ENCODE assay signal across 8 cellular contexts in the genomic region with DNA sequence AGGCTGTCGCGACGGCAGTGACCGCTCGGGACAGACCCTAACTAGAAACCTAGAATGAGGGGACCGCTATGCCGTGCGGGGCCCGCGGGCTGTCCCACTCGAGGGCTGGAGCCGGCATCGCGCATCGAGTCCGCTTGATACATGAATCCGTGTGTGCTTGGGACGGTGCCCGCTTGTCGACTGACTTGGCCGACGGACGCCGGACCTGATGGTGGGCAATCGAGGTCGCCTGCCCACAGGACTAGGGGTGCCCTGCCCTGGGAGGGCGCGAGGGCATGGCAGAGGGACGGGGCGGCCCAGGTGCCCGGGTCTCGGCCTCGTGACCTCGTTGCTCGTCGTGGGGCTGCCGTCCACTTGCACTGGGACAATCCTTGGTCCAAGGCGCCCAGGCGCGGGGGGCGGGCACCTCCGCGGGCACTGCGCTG. TPM values are rescaled to one million over a fixed set of nuclear protein-coding genes. Genes with fewer than 3 reads are reported as not detected.
DNase-seq lines count a peak whose midpoint lies in the region; ATAC-seq, FAIRE-seq and TF ChIP-seq lines count a peak whose summit lies in the region.

No MANE protein-coding gene starts in this region.

- H2AFZ ChIP-seq in endothelial cell of umbilical vein (ENCODE audit: low read depth, low read length) (peak overlapping the region; percentile 92), neural cell (ENCODE audit: low read depth, low read length) (peak overlapping the region; percentile 69)

- in situ Hi-C loops in HAP-1 (cut with MboI; ENCODE audit: low sequenced_read_pairs): loop anchor here (5.0 kb wide), 2 partner anchors 40 to 95 kb away; no protein-coding TSS in a partner anchor

- no peaks in the 10 kb centered on the region for H3K9me1 ChIP-seq in endothelial cell of umbilical vein (replicated peaks; ENCODE audit: control insufficient read depth, extremely low read depth, insufficient read depth, low read length)

- POLR2A ChIA-PET in CD8-positive, alpha-beta T cell (lab: Charles Lee): interaction anchor here (0.6 to 7.1 kb wide), 16 partner anchors 8 to 579 kb away, joined by 3 to 129 read pairs (median 4); a partner anchor contains a TSS
- POLR2A ChIA-PET in endothelial cell of umbilical vein (lab: Charles Lee): interaction anchor here (0.8 to 1.6 kb wide), 10 partner anchors 9 to 99 kb away, joined by 3 to 15 read pairs (median 6); no protein-coding TSS in a partner anchor

- H4K20me1 ChIP-seq in endothelial cell of umbilical vein (replicated peaks; ENCODE audit: control insufficient read depth, extremely low read depth, insufficient read depth, low read length) (no peaks in the 10 kb centered on the region), neural cell (ENCODE audit: insufficient read depth) (peaks cover 32% of the 10 kb centered on the region)

- dilution Hi-C loops in endothelial cell of umbilical vein (cut with MboI; ENCODE audit: extremely low pct_ligation_motif_present, low sequenced_read_pairs): no loop called here

- H3K27me3 ChIP-seq in CD8-positive, alpha-beta T cell (ENCODE audit: insufficient read depth, low read length): no peaks in the 10 kb centered on the region
- no peaks in the 10 kb centered on the region for H3K27me3 ChIP-seq in HAP-1 (ENCODE audit: low read depth)
- no peaks in the 10 kb centered on the region for H3K27me3 ChIP-seq in endothelial cell of umbilical vein (ENCODE audit: control insufficient read depth in 2 of 2, insufficient read depth in 2 of 2, low read length in 2 of 2)
- H3K27me3 ChIP-seq in neural cell (ENCODE audit: insufficient read depth, low read depth, low read length): no peaks in the 10 kb centered on the region

- peak in 2 of 7 experiments; percentile 60 to 62 for DNase-seq in CD8-positive, alpha-beta T cell
- DNase-seq in HAP-1 (ENCODE audit: low spot score in 2 of 2) (peak in 1 of 2 experiments; percentile 62), endothelial cell of umbilical vein (ENCODE audit: low read depth, low spot score) (peak; percentile 69), UCSD-AML1 (lab: John Stamatoyannopoulos, UW; ENCODE audit: unreplicated experiment) (no peak), HT-29 (ENCODE audit: low spot score) (no peak)
- DNase-seq in activated CD4-positive, CD25-positive, alpha-beta regulatory T cell treated with anti-CD3 and anti-CD28 coated beads, Interleukin-2, amount 50 U/mL, for 16 hours (ENCODE audit: low read depth, low spot score): peak; percentile 30

- H3K27ac Mint-ChIP-seq in CD8-positive, alpha-beta T cell: peak overlapping the region; percentile 100

- H3K4me3 ChIP-seq in CD8-positive, alpha-beta T cell (ENCODE audit: low read depth, low read length): peak overlapping the region; percentile 85
- peak overlapping the region; percentile 99 for H3K4me3 ChIP-seq in HAP-1
- peak overlapping the region in 2 of 3 experiments; percentile 21 to 30 for H3K4me3 ChIP-seq in endothelial cell of umbilical vein (replicated peaks in 1 of 3; ENCODE audit: insufficient read depth in 1 of 3, low read depth in 1 of 3, low read length in 3 of 3)
- peak overlapping the region; percentile 100 for H3K4me3 ChIP-seq in neural cell (ENCODE audit: low read length)

- peaks cover 36% of the 10 kb centered on the region for H3K36me3 Mint-ChIP-seq in CD8-positive, alpha-beta T cell

- peak overlapping the region; percentile 98 for H3K4me3 Mint-ChIP-seq in CD8-positive, alpha-beta T cell

- no peak for TF ChIP-seq RAD21 in neural cell (conservative IDR thresholded peaks at IDR 0.05)

- BruUV-seq in endothelial cell of umbilical vein (replicated peaks; lab: Mats Ljungman, UMichigan): no TSS peak

- no peaks in the 10 kb centered on the region for H3F3A ChIP-seq in neural cell (ENCODE audit: insufficient read depth, low read length, poor library complexity, severe bottlenecking)

- H3K4me1 ChIP-seq in CD8-positive, alpha-beta T cell (ENCODE audit: insufficient read depth, low read length): peaks cover 31% of the 10 kb centered on the region
- H3K4me1 ChIP-seq in HAP-1: peaks cover 13% of the 10 kb centered on the region
- peaks cover 18% of the 10 kb centered on the region for H3K4me1 ChIP-seq in endothelial cell of umbilical vein (ENCODE audit: control insufficient read depth, extremely low read depth, insufficient read depth, low read length)

- TF ChIP-seq POLR2A in endothelial cell of umbilical vein (IDR thresholded peaks at IDR 0.05; ENCODE audit: low read depth, low read length): no peak

- peak overlapping the region; percentile 97 for H3K27ac ChIP-seq in CD8-positive, alpha-beta T cell (ENCODE audit: low read depth, low read length)
- H3K27ac ChIP-seq in endothelial cell of umbilical vein (ENCODE audit: insufficient read depth, low read depth, low read length) (peak overlapping the region; percentile 89), neural cell (ENCODE audit: low read length) (peak overlapping the region; percentile 98)

- no peaks in the 10 kb centered on the region for H3K9me3 ChIP-seq in CD8-positive, alpha-beta T cell (ENCODE audit: low read length)
- H3K9me3 ChIP-seq in HAP-1 (0 out of 2 replicates have a peak, but pooled peaks cover 3% of the 10 kb centered on the region), endothelial cell of umbilical vein (replicated peaks; ENCODE audit: control insufficient read depth, insufficient read depth, low read length) (no peaks in the 10 kb centered on the region), neural cell (ENCODE audit: low read length) (no peaks in the 10 kb centered on the region)

- H3K4me1 Mint-ChIP-seq in CD8-positive, alpha-beta T cell (ENCODE audit: low read depth): peaks cover 37% of the 10 kb centered on the region

- no peak for TF ChIP-seq CTCF in CD8-positive, alpha-beta T cell (IDR thresholded peaks at IDR 0.05)
- TF ChIP-seq CTCF in endothelial cell of umbilical vein (IDR thresholded peaks at IDR 0.05; ENCODE audit: extremely low read depth in 1 of 2, insufficient read depth in 1 of 2, low read depth in 1 of 2, low read length in 2 of 2) (no peak), neural cell (IDR thresholded peaks at IDR 0.05; ENCODE audit: poor library complexity, severe bottlenecking) (no peak)

- H3K9me3 Mint-ChIP-seq in CD8-positive, alpha-beta T cell: no peaks in the 10 kb centered on the region

- no peak for TF ChIP-seq EP300 in neural cell (conservative IDR thresholded peaks at IDR 0.05; ENCODE audit: poor library complexity, severe bottlenecking)

- no peak for FAIRE-seq in endothelial cell of umbilical vein (lab: Jason Lieb, UNC)

- H3K27me3 Mint-ChIP-seq in CD8-positive, alpha-beta T cell (ENCODE audit: low read depth): no peaks in the 10 kb centered on the region

- no peak for ATAC-seq in CD8-positive, alpha-beta T cell
- ATAC-seq in GM21367 (IDR thresholded peaks at IDR 0.05; ENCODE audit: unreplicated experiment): no peak

- peak overlapping the region; percentile 33 for H3K4me2 ChIP-seq in endothelial cell of umbilical vein (ENCODE audit: insufficient read depth, low read length)
- H3K4me2 ChIP-seq in neural cell (ENCODE audit: low read length): peak overlapping the region; percentile 52

- peaks cover 15% of the 10 kb centered on the region for H3K36me3 ChIP-seq in CD8-positive, alpha-beta T cell (ENCODE audit: insufficient read depth, low read length)
- H3K36me3 ChIP-seq in HAP-1 (replicated peaks) (peaks cover 42% of the 10 kb centered on the region), endothelial cell of umbilical vein (ENCODE audit: control insufficient read depth in 2 of 2, extremely low read depth in 1 of 2, insufficient read depth in 2 of 2, low read length in 2 of 2) (peaks cover 11% of the 10 kb centered on the region in 2 experiments), neural cell (ENCODE audit: insufficient read depth, low read length) (no peaks in the 10 kb centered on the region)

- CTCF ChIA-PET in CD8-positive, alpha-beta T cell (lab: Charles Lee): interaction anchor here (0.7 to 11.3 kb wide), 14 partner anchors 7 to 243 kb away, joined by 3 to 134 read pairs (median 4); a partner anchor contains a TSS
- CTCF ChIA-PET in endothelial cell of umbilical vein (lab: Charles Lee): interaction anchor here (0.7 to 13.8 kb wide), 6 partner anchors 9 to 65 kb away, joined by 3 to 583 read pairs (median 8); no protein-coding TSS in a partner anchor

- intact Hi-C loops in CD8-positive, alpha-beta T cell (cut with DNase I, micrococcal nuclease): loop anchor here (1.0 to 5.0 kb wide), 5 partner anchors 45 to 1785 kb away; a partner anchor contains a TSS
- intact Hi-C loops in endothelial cell of umbilical vein (cut with micrococcal nuclease): loop anchor here (1.0 to 5.0 kb wide), 6 partner anchors 41 to 195 kb away; a partner anchor contains a TSS

- H3K9me2 ChIP-seq in neural cell (ENCODE audit: insufficient read depth, low read length): no peaks in the 10 kb centered on the region

- H3K79me2 ChIP-seq in endothelial cell of umbilical vein (ENCODE audit: control insufficient read depth, insufficient read depth, low read length) (peaks cover 41% of the 10 kb centered on the region), neural cell (replicated peaks; ENCODE audit: insufficient read depth, low read length) (peaks cover 40% of the 10 kb centered on the region)

- H3K9ac ChIP-seq in endothelial cell of umbilical vein (replicated peaks; ENCODE audit: extremely low read depth, insufficient read depth, low read length) (peak overlapping the region; percentile 89), neural cell (ENCODE audit: low read length) (peak overlapping the region; percentile 86)

TF ChIP-seq in endothelial cell of umbilical vein, 7 proteins besides CTCF, POLR2A, EP300 and RAD21 (continues in another document):
- TF ChIP-seq FOS (IDR thresholded peaks at IDR 0.05; ENCODE audit: borderline replicate concordance, insufficient read depth, low read length): no peak
- no peak for TF ChIP-seq EZH2 (IDR thresholded peaks at IDR 0.05; ENCODE audit: borderline replicate concordance, low read depth, low read length, severe bottlenecking)
- no peak for TF ChIP-seq MYC (IDR thresholded peaks at IDR 0.05; ENCODE audit: low read depth, low read length)

TF ChIP-seq in neural cell, 6 proteins besides CTCF, POLR2A, EP300 and RAD21 (continues in another document):
- TF ChIP-seq SMC3 (conservative IDR thresholded peaks at IDR 0.05; ENCODE audit: poor library complexity) (no peak), POLR2AphosphoS5 (IDR thresholded peaks at IDR 0.05) (no peak), MXI1 (conservative IDR thresholded peaks at IDR 0.05; ENCODE audit: poor library complexity, severe bottlenecking) (no peak)

RNA-seq across cellular contexts. Expression of a gene that starts 0.7 kb away (rescaled TPM):
- 1,000 to 10,000 TPM; 1,661 to 1,675 TPM for total RNA-seq in CD8-positive, alpha-beta T cell
- 1,418 and 1,488 TPM in 2 replicates for total RNA-seq in endothelial cell of umbilical vein
- polyA plus RNA-seq in endothelial cell of umbilical vein (273 and 404 TPM in 2 replicates), neural cell (1,579 and 2,091 TPM in 2 replicates)
- polyA plus RNA-seq in endothelial cell of umbilical vein (2011; cell fraction: cytosol; rRNA removed): 749 and 766 TPM in 2 replicates
- polyA plus RNA-seq in endothelial cell of umbilical vein (2011; cell fraction: nucleus; rRNA removed): 329 and 598 TPM in 2 replicates
- 1,179 and 1,542 TPM in 2 replicates for polyA plus RNA-seq in endothelial cell of umbilical vein (2012)
- polyA minus RNA-seq in endothelial cell of umbilical vein (229 and 282 TPM in 2 replicates), neural cell (690 and 761 TPM in 2 replicates)
- 411 TPM for polyA minus RNA-seq in endothelial cell of umbilical vein (2011; cell fraction: cytosol; rRNA and poly(A)+ RNA removed)
- 112 and 238 TPM in 2 replicates for polyA minus RNA-seq in endothelial cell of umbilical vein (2011; cell fraction: nucleus; rRNA and poly(A)+ RNA removed)
- 1,191 and 1,224 TPM in 2 replicates for total RNA-seq in HT-29 (2014; rRNA removed; shearing (Covaris generic))

Comparison
In these comparisons a context has a peak if more than half of its experiments do, and no peak if none do; other contexts are left out.
1. DNase-seq: peak in activated CD4-positive, CD25-positive, alpha-beta regulatory T cell treated with anti-CD3 and anti-CD28 coated beads, Interleukin-2, amount 50 U/mL, for 16 hours (single experiment) and endothelial cell of umbilical vein (single experiment); none in UCSD-AML1 (single experiment) and HT-29 (single experiment).
2. H3K4me3 ChIP-seq: peak in every context shown above with its lines; median percentile 100 in neural cell; 99 in HAP-1; 85 in CD8-positive, alpha-beta T cell; 26 in endothelial cell of umbilical vein.
3. Peak in every context shown above with its lines, with median percentiles within 50 percentile points of each other: H3K27ac ChIP-seq.